ENCODE assay signal across 18 cellular contexts in the genomic region with DNA sequence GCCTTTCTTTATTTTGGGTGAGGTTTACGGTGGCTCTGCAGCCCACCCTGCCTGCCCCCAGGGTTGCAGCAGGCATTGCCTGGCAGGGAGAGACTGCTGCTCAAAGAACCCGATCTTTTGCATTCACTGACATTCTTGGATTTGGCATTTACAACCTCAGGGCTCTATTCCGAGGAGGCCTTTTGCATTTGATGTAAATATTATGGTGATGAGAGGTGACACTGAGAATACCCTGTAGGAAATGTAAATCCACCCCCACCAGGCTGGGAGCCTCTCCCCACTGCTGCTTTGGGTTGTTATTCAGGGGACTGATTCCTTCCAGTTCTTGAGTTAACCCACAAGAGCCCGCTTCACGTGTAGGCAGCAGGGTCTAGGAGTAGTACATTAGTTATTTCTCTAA. TPM values are rescaled to one million over a fixed set of nuclear protein-coding genes. Genes with fewer than 3 reads are reported as not detected.
DNase-seq lines count a peak whose midpoint lies in the region; ATAC-seq and TF ChIP-seq lines count a peak whose summit lies in the region.
"Had no signal": no experiment of that assay in that cellular context is flagged by ENCODE, and none has a peak within 500 bp of the region (broad histone marks: within the 10 kb centered on the region; RNA-seq: fewer than 3 reads in every experiment).

No MANE protein-coding gene starts in this region.

- 0 out of 2 replicates have a peak, but pooled peaks cover 2% of the 10 kb centered on the region for H3F3A ChIP-seq in GM23338 (replicated peaks; ENCODE audit: low read depth)
- H3F3A ChIP-seq in neural cell (ENCODE audit: insufficient read depth, low read length, poor library complexity, severe bottlenecking) = no peaks in the 10 kb centered on the region

- peak overlapping the region; percentile 48; the same call in 1 of the 2 replicates for H3K4me2 ChIP-seq in GM23338
- no peak overlapping the region for H3K4me2 ChIP-seq in neural cell (ENCODE audit: low read length)
- H3K4me2 ChIP-seq: A549; BLaER1 treated with 17β-estradiol and CSF1 and Interleukin-3, amounts not matched to agents 10 nM and 100 nM had no signal

- H4K20me1 ChIP-seq in GM23338 (replicated peaks; ENCODE audit: insufficient read depth) = no peaks in the 10 kb centered on the region
- no peaks in the 10 kb centered on the region for H4K20me1 ChIP-seq in neural cell (ENCODE audit: insufficient read depth)

- no peak for DNase-seq in GM23338 (ENCODE audit: low spot score)
- DNase-seq in NCI-H526 (lab: John Stamatoyannopoulos, UW) = peak; percentile 96 to 97
- no peak for DNase-seq in esophagus muscularis mucosa (ENCODE audit: extremely low spot score)
- DNase-seq in MG63 = no peak
- DNase-seq: AML-193; Caco-2; Calu3; CD4-positive, alpha-beta T cell; CD8-positive, alpha-beta T cell; DMS79 treated with DMSO at 0.1 percent for 48 hours; GF-D8 had no signal

- no peak for TF ChIP-seq EP300 in neural cell (conservative IDR thresholded peaks at IDR 0.05; ENCODE audit: poor library complexity, severe bottlenecking)
- no peak for TF ChIP-seq EP300 in esophagus muscularis mucosa (IDR thresholded peaks at IDR 0.05)

- peaks cover 43% of the 10 kb centered on the region for H3K4me1 Mint-ChIP-seq in GM23338
- H3K4me1 Mint-ChIP-seq: B cell had no signal

- no peaks in the 10 kb centered on the region for H3K9me2 ChIP-seq in GM23338 (ENCODE audit: insufficient read depth)
- no peaks in the 10 kb centered on the region for H3K9me2 ChIP-seq in neural cell (ENCODE audit: insufficient read depth, low read length)

- H3K9me3 Mint-ChIP-seq in GM23338 = no peaks in the 10 kb centered on the region
- H3K9me3 Mint-ChIP-seq: CD4-positive, alpha-beta T cell; CD8-positive, alpha-beta T cell had no signal

- H3K27ac ChIP-seq in GM23338 (ENCODE audit: low read depth) = no peak overlapping the region
- peak overlapping the region; percentile 13 for H3K27ac ChIP-seq in neural cell (ENCODE audit: low read length)
- H3K27ac ChIP-seq in esophagus muscularis mucosa (replicated peaks in 1 of 4) = no peak overlapping the region
- H3K27ac ChIP-seq: 22Rv1; A549; BLaER1 treated with 17β-estradiol and CSF1 and Interleukin-3, amounts not matched to agents 10 nM and 100 nM; C4-2B had no signal

- intact Hi-C loops in esophagus muscularis mucosa (cut with DNase I) = no loop called here

- peaks cover 17% of the 10 kb centered on the region for H3K4me1 ChIP-seq in GM23338 (ENCODE audit: insufficient read depth)
- H3K4me1 ChIP-seq in esophagus muscularis mucosa = no peaks in the 10 kb centered on the region
- H3K4me1 ChIP-seq: A549 had no signal

- H2AFZ ChIP-seq in GM23338 = no peak overlapping the region
- H2AFZ ChIP-seq in neural cell (ENCODE audit: low read depth, low read length) = no peak overlapping the region

- no peaks in the 10 kb centered on the region for H3K79me2 ChIP-seq in GM23338 (replicated peaks; ENCODE audit: insufficient read depth)
- H3K79me2 ChIP-seq in neural cell (replicated peaks; ENCODE audit: insufficient read depth, low read length) = no peaks in the 10 kb centered on the region

- no peak overlapping the region for H3K4me3 ChIP-seq in GM23338
- peak overlapping the region; percentile 20 for H3K4me3 ChIP-seq in neural cell (ENCODE audit: low read length)
- H3K4me3 ChIP-seq in esophagus muscularis mucosa = no peak overlapping the region
- no peak overlapping the region for H3K4me3 ChIP-seq in MG63
- H3K4me3 ChIP-seq: A549; BLaER1 treated with 17β-estradiol and CSF1 and Interleukin-3, amounts not matched to agents 10 nM and 100 nM had no signal

- no peak for TF ChIP-seq RAD21 in neural cell (conservative IDR thresholded peaks at IDR 0.05)

- no peak overlapping the region for H3K27ac Mint-ChIP-seq in GM23338
- H3K27ac Mint-ChIP-seq: B cell; CD4-positive, alpha-beta T cell; CD8-positive, alpha-beta T cell had no signal

- no peak for TF ChIP-seq POLR2A in esophagus muscularis mucosa (IDR thresholded peaks at IDR 0.05; ENCODE audit: low read depth)

- 24% methylated on average over 5 of the region's 5 CpGs for WGBS in esophagus muscularis mucosa

- peaks cover 10% of the 10 kb centered on the region for H3K27me3 Mint-ChIP-seq in GM23338 (ENCODE audit: insufficient read depth, low read depth, poor library complexity)

- ATAC-seq in GM23338 = no peak
- ATAC-seq in HG02938 (IDR thresholded peaks at IDR 0.05; ENCODE audit: unreplicated experiment) = no peak
- ATAC-seq: A549; CD8-positive, alpha-beta T cell had no signal

- H3K27me3 ChIP-seq in GM23338 (ENCODE audit: insufficient read depth) (no peaks in the 10 kb centered on the region), neural cell (ENCODE audit: insufficient read depth, low read depth, low read length) (no peaks in the 10 kb centered on the region), esophagus muscularis mucosa (peaks cover 0 to 54% (median 0%) of the 10 kb centered on the region in 4 donors), MG63 (peaks cover 22% of the 10 kb centered on the region)
- H3K27me3 ChIP-seq: BLaER1 treated with 17β-estradiol and CSF1 and Interleukin-3, amounts not matched to agents 10 nM and 100 nM had no signal

- no peaks in the 10 kb centered on the region for H3K36me3 Mint-ChIP-seq in GM23338 (ENCODE audit: low read depth)
- H3K36me3 Mint-ChIP-seq: CD8-positive, alpha-beta T cell had no signal

- H3K4me3 Mint-ChIP-seq in GM23338 = no peak overlapping the region; the same call in 2 of the 3 replicates
- H3K4me3 Mint-ChIP-seq: B cell; CD4-positive, alpha-beta T cell; CD8-positive, alpha-beta T cell had no signal

- no peak overlapping the region for H3K9ac ChIP-seq in neural cell (ENCODE audit: low read length)
- H3K9ac ChIP-seq: BLaER1 treated with 17β-estradiol and CSF1 and Interleukin-3, amounts not matched to agents 10 nM and 100 nM had no signal

- no peaks in the 10 kb centered on the region for H3K9me3 ChIP-seq in neural cell (ENCODE audit: low read length)
- no peaks in the 10 kb centered on the region for H3K9me3 ChIP-seq in esophagus muscularis mucosa
- no peaks in the 10 kb centered on the region for H3K9me3 ChIP-seq in MG63
- H3K9me3 ChIP-seq: A549; BLaER1 treated with 17β-estradiol and CSF1 and Interleukin-3, amounts not matched to agents 10 nM and 100 nM; Caco-2 had no signal

- H3K36me3 ChIP-seq in GM23338 (ENCODE audit: insufficient read depth) (no peaks in the 10 kb centered on the region), neural cell (ENCODE audit: insufficient read depth, low read length) (no peaks in the 10 kb centered on the region), esophagus muscularis mucosa (no peaks in the 10 kb centered on the region), MG63 (no peaks in the 10 kb centered on the region)
- H3K36me3 ChIP-seq: BLaER1 treated with 17β-estradiol and CSF1 and Interleukin-3, amounts not matched to agents 10 nM and 100 nM had no signal

- TF ChIP-seq CTCF in GM23338 (conservative IDR thresholded peaks at IDR 0.05; ENCODE audit: low read depth in 2 of 2) (no peak), neural cell (IDR thresholded peaks at IDR 0.05; ENCODE audit: poor library complexity, severe bottlenecking) (no peak), esophagus muscularis mucosa (IDR thresholded peaks at IDR 0.05) (no peak)

TF ChIP-seq in GM23338, 12 proteins besides CTCF, POLR2A, EP300 and RAD21 (continues in another document):
- no peak for TF ChIP-seq STAT1 (IDR thresholded peaks at IDR 0.05; ENCODE audit: unreplicated experiment)
- TF ChIP-seq, protein P1, sequence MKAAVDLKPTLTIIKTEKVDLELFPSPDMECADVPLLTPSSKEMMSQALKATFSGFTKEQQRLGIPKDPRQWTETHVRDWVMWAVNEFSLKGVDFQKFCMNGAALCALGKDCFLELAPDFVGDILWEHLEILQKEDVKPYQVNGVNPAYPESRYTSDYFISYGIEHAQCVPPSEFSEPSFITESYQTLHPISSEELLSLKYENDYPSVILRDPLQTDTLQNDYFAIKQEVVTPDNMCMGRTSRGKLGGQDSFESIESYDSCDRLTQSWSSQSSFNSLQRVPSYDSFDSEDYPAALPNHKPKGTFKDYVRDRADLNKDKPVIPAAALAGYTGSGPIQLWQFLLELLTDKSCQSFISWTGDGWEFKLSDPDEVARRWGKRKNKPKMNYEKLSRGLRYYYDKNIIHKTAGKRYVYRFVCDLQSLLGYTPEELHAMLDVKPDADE (IDR thresholded peaks at IDR 0.05) = no peak

TF ChIP-seq in neural cell, 6 proteins besides CTCF, POLR2A, EP300 and RAD21:
- TF ChIP-seq SMC3 (conservative IDR thresholded peaks at IDR 0.05; ENCODE audit: poor library complexity) = peak; percentile 16
- no peak for TF ChIP-seq TAF1 (IDR thresholded peaks at IDR 0.05; ENCODE audit: low read depth)
TF ChIP-seq in neural cell: peak in this region for 1.

RNA-seq across cellular contexts. Expression of gene ARAP3, which starts 55.5 kb away (rescaled TPM):
- total RNA-seq in GM23338 (2014; rRNA removed; shearing (Covaris generic)) = 32.8 and 33.2 TPM in 2 replicates
- polyA plus RNA-seq in GM23338 (2016; fragmentation: Nextera tagmentation; extraction: Ambion mirVana) (18.4 and 21.5 TPM in 2 replicates), neural cell (1.4 and 1.8 TPM in 2 replicates)
- 1.2 and 2.1 TPM in 2 replicates for polyA minus RNA-seq in neural cell
- total RNA-seq in esophagus muscularis mucosa = 1 to 10 TPM; 4.1 to 9.2 (median 7.6) TPM
- 2.1 and 4.6 TPM in 2 replicates for total RNA-seq in MG63 (2014; rRNA removed; shearing (Covaris generic); ENCODE audit: low replicate concordance)

Comparison
In these comparisons a context has a peak if more than half of its experiments do, and no peak if none do; other contexts are left out.
1. DNase-seq: peak in NCI-H526 (2 of 2); none in GM23338 (single experiment), esophagus muscularis mucosa (single experiment) and MG63 (single experiment).